Comparison of ENCODE assay signal across 24 cellular contexts in genomic region chr5:920321-920720, GRCh38.
"Had no signal": no experiment of that assay in that cellular context is flagged by ENCODE, and none has a peak within 500 bp of the region (broad histone marks: within the 10 kb centered on the region; RNA-seq: fewer than 3 reads in every experiment).

No MANE protein-coding gene starts in this region.

- H3K27ac ChIP-seq: left lung, lower lobe of right lung, ovary, right atrium auricular region, right lobe of liver, tibial nerve, vagina had no signal

- ATAC-seq: left cardiac atrium; left lung; lower lobe of right lung; mucosa of descending colon; naive thymus-derived CD4-positive, alpha-beta T cell; natural killer cell treated with Interleukin-12 subunit alpha and Interleukin-12 subunit beta and Interleukin-15 and Interleukin-18, amount 100 ng/mL, for 72 hours; right lobe of liver; stimulated activated memory B cell treated with anti-CD40 and anti-IgM and Interleukin-4, amounts not matched to agents 10 μg/mL and 1 μg/mL and 100 μg/mL, for 72 hours; stimulated activated naive CD8-positive, alpha-beta T cell treated with anti-CD3 and anti-CD28 coated beads, Interleukin-15, amount 100 ng/mL, for 72 hours had no signal

- H3K4me2 ChIP-seq: smooth muscle cell had no signal

- DNase-seq: kidney glomerular epithelial cell; left cardiac atrium; left lung; lower lobe of right lung; midbrain; mucosa of descending colon; naive thymus-derived CD4-positive, alpha-beta T cell; stimulated activated CD4-positive, alpha-beta T cell treated with anti-CD3 and anti-CD28 coated beads, Interleukin-1b, Interleukin-23, amount 100 ng/mL, for 48 hours; stimulated activated CD4-positive, alpha-beta T cell treated with anti-CD3 and anti-CD28 coated beads, Interleukin-2, amount 100 ng/mL, for 48 hours; stimulated activated CD4-positive, alpha-beta T cell treated with anti-CD3 and anti-CD28 coated beads, Interleukin-4, amount 100 ng/mL, for 4 hours; stimulated activated CD8-positive, alpha-beta memory T cell treated with anti-CD3 and anti-CD28 coated beads, Interleukin-4, amount 100 ng/mL, for 48 hours; stimulated activated naive CD4-positive, alpha-beta T cell treated with Interleukin-2 at 50 U/mL for 16 hours; stimulated activated naive CD8-positive, alpha-beta T cell treated with anti-CD3 and anti-CD28 coated beads, Interleukin-15, amount 100 ng/mL, for 72 hours; substantia nigra had no signal

- H3K9me3 ChIP-seq: left lung, lower lobe of right lung, mucosa of descending colon, ovary, right atrium auricular region, right lobe of liver, vagina had no signal

- H3K4me3 ChIP-seq: left lung, lower lobe of right lung, mucosa of descending colon, ovary, right atrium auricular region, right lobe of liver, smooth muscle cell, tibial nerve, vagina had no signal

- H3K4me1 ChIP-seq: lower lobe of right lung, right lobe of liver, tibial nerve, vagina had no signal

- H3K36me3 ChIP-seq: lower lobe of right lung, ovary, right atrium auricular region, right lobe of liver, vagina had no signal

- H3K27ac Mint-ChIP-seq: naive thymus-derived CD4-positive, alpha-beta T cell; natural killer cell treated with Interleukin-12 subunit alpha and Interleukin-12 subunit beta and Interleukin-15 and Interleukin-18, amount 100 ng/mL, for 72 hours; progenitor cell of endocrine pancreas; stimulated activated memory B cell treated with anti-CD40 and anti-IgM and Interleukin-4, amounts not matched to agents 10 μg/mL and 1 μg/mL and 100 μg/mL, for 72 hours; type B pancreatic cell had no signal

- H3K27me3 ChIP-seq: ovary, right atrium auricular region, right lobe of liver, vagina had no signal

- H3K4me3 Mint-ChIP-seq: naive thymus-derived CD4-positive, alpha-beta T cell; natural killer cell treated with Interleukin-12 subunit alpha and Interleukin-12 subunit beta and Interleukin-15 and Interleukin-18, amount 100 ng/mL, for 72 hours; stimulated activated memory B cell treated with anti-CD40 and anti-IgM and Interleukin-4, amounts not matched to agents 10 μg/mL and 1 μg/mL and 100 μg/mL, for 72 hours; stimulated activated naive CD8-positive, alpha-beta T cell treated with anti-CD3 and anti-CD28 coated beads, Interleukin-15, amount 100 ng/mL, for 72 hours; type B pancreatic cell had no signal

- H3K36me3 Mint-ChIP-seq: natural killer cell treated with Interleukin-12 subunit alpha and Interleukin-12 subunit beta and Interleukin-15 and Interleukin-18, amount 100 ng/mL, for 72 hours; type B pancreatic cell had no signal
